17 cellular contexts compared by ENCODE assay signal in the genomic region with DNA sequence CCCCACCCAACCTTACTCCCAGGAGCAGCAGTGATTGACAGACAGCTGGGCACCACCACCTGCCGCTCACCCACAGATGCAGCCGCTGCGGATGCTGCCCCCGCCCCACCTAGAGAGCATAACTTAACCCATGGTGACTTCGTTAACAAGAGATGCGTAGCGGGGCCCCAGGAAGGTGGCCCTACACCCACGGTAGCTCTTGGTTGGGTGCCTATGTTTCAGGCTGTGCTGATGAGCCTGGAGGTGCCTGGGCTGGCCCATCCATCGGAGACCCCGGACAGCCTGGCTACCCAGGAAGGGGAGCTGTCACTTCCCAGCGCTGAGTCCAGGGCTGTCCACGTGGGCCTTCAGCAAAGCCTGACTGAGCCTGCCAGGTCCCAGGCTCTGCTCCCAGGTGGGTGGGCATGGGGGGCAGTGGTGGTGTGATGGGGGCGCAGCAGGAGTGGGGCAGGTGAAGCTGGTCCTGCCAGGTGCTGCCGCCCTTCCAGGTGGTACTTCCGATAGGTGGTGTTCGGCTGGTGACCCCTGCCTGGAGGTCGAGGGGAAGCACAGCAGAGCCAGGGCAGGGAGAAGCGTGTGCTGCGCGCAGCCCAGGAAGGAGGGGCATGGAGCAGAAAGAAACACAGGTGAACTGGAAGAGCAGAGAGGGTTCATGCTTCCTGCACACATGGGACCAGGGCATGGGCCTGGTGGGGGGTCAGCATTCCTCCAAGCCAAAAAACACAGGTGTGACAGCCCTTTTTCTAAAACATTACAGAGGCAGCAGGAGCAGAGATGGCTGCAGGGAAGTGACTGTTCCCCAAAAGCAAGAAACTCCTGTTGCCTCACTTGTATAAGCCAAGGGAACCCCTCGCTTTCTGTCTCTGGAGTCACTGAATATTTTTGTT. TPM values are rescaled to one million over a fixed set of nuclear protein-coding genes. Genes with fewer than 3 reads are reported as not detected.
DNase-seq lines count a peak whose midpoint lies in the region; ATAC-seq and TF ChIP-seq lines count a peak whose summit lies in the region.
"Had no signal": no experiment of that assay in that cellular context is flagged by ENCODE, and none has a peak within 500 bp of the region (broad histone marks: within the 10 kb centered on the region; RNA-seq: fewer than 3 reads in every experiment).

No MANE protein-coding gene starts in this region.

- H3F3A ChIP-seq in PC-3 (ENCODE audit: low read length, unreplicated experiment) = no peaks in the 10 kb centered on the region

- H3K4me1 ChIP-seq in PC-3 (ENCODE audit: insufficient read depth, low read length) (peaks cover 43% of the 10 kb centered on the region), fibroblast of lung (ENCODE audit: control insufficient read depth, extremely low read depth, insufficient read depth, low read length) (peaks cover 35% of the 10 kb centered on the region), sigmoid colon (peaks cover 0 to 61% (median 54%) of the 10 kb centered on the region in 4 donors), tibial nerve (peaks cover 0 to 18% (median 7%) of the 10 kb centered on the region in 4 donors)

- POLR2A ChIA-PET in PC-3 (lab: Charles Lee; ENCODE audit: unreplicated experiment) = no interaction called here

- H3K27me3 ChIP-seq in PC-3 (ENCODE audit: low read length) (no peaks in the 10 kb centered on the region), fibroblast of lung (ENCODE audit: control insufficient read depth, insufficient read depth, low read length) (no peaks in the 10 kb centered on the region), sigmoid colon (no peaks in the 10 kb centered on the region), tibial nerve (no peaks in the 10 kb centered on the region)

- H3K9me2 ChIP-seq in PC-3 (replicated peaks; ENCODE audit: low read length) = no peaks in the 10 kb centered on the region

- DNase-seq in T-helper 1 cell (no peak), PC-3 (no peak), fibroblast of lung (ENCODE audit: low read depth in 2 of 2) (no peak), sigmoid colon (peak; percentile 65), 8988T (no peak), tibial nerve (ENCODE audit: low spot score in 2 of 2) (no peak)
- DNase-seq in activated CD4-positive, CD25-positive, alpha-beta regulatory T cell treated with anti-CD3 and anti-CD28 coated beads, Interleukin-2, amount 50 U/mL, for 72 hours = no peak
- DNase-seq: GF-D8; GOT3; Karpas-422; NCI-H524 treated with DMSO at 0.1 percent for 48 hours; nephron progenitor cell; stimulated activated naive CD4-positive, alpha-beta T cell; T-helper 9 cell had no signal

- CTCF ChIA-PET in PC-3 (lab: Charles Lee) = no interaction called here

- TF ChIP-seq POLR2A in sigmoid colon (IDR thresholded peaks at IDR 0.05) = no peak
- no peak for TF ChIP-seq POLR2A in tibial nerve (IDR thresholded peaks at IDR 0.05)

- H2AFZ ChIP-seq in PC-3 (ENCODE audit: low read length) = no peak overlapping the region
- H2AFZ ChIP-seq in fibroblast of lung (ENCODE audit: low read length) = no peak overlapping the region

- H3K4me2 ChIP-seq in PC-3 (ENCODE audit: low read length) (no peak overlapping the region), fibroblast of lung (ENCODE audit: extremely low read depth, insufficient read depth, low read length) (no peak overlapping the region)

- BruUV-seq in PC-3 (replicated peaks; lab: Mats Ljungman, UMichigan) = no TSS peak

- H3K4me3 ChIP-seq in PC-3 (ENCODE audit: low read length) = no peak overlapping the region
- H3K4me3 ChIP-seq in fibroblast of lung (replicated peaks in 1 of 4; ENCODE audit: control extremely low read depth in 1 of 4, insufficient read depth in 1 of 4, low read depth in 3 of 4, low read length in 4 of 4) = no peak overlapping the region
- no peak overlapping the region for H3K4me3 ChIP-seq in sigmoid colon
- no peak overlapping the region for H3K4me3 ChIP-seq in tibial nerve

- 96% methylated on average over 21 of the region's 21 CpGs for WGBS in sigmoid colon, 2 donors
- 91 to 93% methylated on average over 21 of the region's 21 CpGs for WGBS in tibial nerve, 2 donors

- intact Hi-C loops in PC-3 (cut with micrococcal nuclease) = no loop called here
- intact Hi-C loops in sigmoid colon (cut with DNase I) = no loop called here

- TF ChIP-seq EP300 in sigmoid colon (IDR thresholded peaks at IDR 0.05) (no peak), tibial nerve (IDR thresholded peaks at IDR 0.05) (no peak)

- H3K9me3 Mint-ChIP-seq in T-helper 1 cell treated with Interleukin-12 subunit alpha and Interleukin-12 subunit beta and Interleukin-4 antibody, amounts not matched to agents 30 μg/mL and 1 μg/mL, for 36 hours = no peaks in the 10 kb centered on the region
- H3K9me3 Mint-ChIP-seq: activated CD8-positive, alpha-beta T cell treated with anti-CD3 and anti-CD28 coated beads for 36 hours; activated naive CD8-positive, alpha-beta T cell treated with anti-CD3 and anti-CD28 coated beads, Interleukin-2, amount 10 ng/mL, durations not matched to agents 7 days and 5 days had no signal

- H3K27ac ChIP-seq in PC-3 (ENCODE audit: low read length) (peak overlapping the region; percentile 96), fibroblast of lung (ENCODE audit: insufficient read depth, low read length) (peak overlapping the region; percentile 96), sigmoid colon (peak overlapping the region in 1 of 4 donors; percentile 88), tibial nerve (no peak overlapping the region)

- H4K20me1 ChIP-seq in PC-3 (ENCODE audit: low read length) = no peaks in the 10 kb centered on the region
- H4K20me1 ChIP-seq in fibroblast of lung (ENCODE audit: control insufficient read depth, extremely low read depth, insufficient read depth, low read length) = no peaks in the 10 kb centered on the region

- peaks cover 42% of the 10 kb centered on the region for H3K36me3 Mint-ChIP-seq in T-helper 1 cell treated with Interleukin-12 subunit alpha and Interleukin-12 subunit beta and Interleukin-4 antibody, amounts not matched to agents 30 μg/mL and 1 μg/mL, for 36 hours (ENCODE audit: low read depth)

- TF ChIP-seq CTCF in PC-3 (conservative IDR thresholded peaks at IDR 0.05; ENCODE audit: low read depth, low read length) (no peak), fibroblast of lung (conservative IDR thresholded peaks at IDR 0.05 in 1 of 2, IDR thresholded peaks at IDR 0.05 in 1 of 2; ENCODE audit: low read depth in 1 of 2, low read length in 2 of 2) (no peak), sigmoid colon (IDR thresholded peaks at IDR 0.05) (no peak), tibial nerve (IDR thresholded peaks at IDR 0.05) (no peak)

- no peak overlapping the region for H3K9ac ChIP-seq in PC-3 (ENCODE audit: low read length)
- no peak overlapping the region for H3K9ac ChIP-seq in fibroblast of lung (ENCODE audit: insufficient read depth, low read length)

- H3K27me3 Mint-ChIP-seq in T-helper 1 cell treated with Interleukin-12 subunit alpha and Interleukin-12 subunit beta and Interleukin-4 antibody, amounts not matched to agents 30 μg/mL and 1 μg/mL, for 36 hours (ENCODE audit: low read depth) = no peaks in the 10 kb centered on the region
- H3K27me3 Mint-ChIP-seq: activated CD8-positive, alpha-beta T cell treated with anti-CD3 and anti-CD28 coated beads for 36 hours; activated naive CD8-positive, alpha-beta T cell treated with anti-CD3 and anti-CD28 coated beads, Interleukin-2, amount 10 ng/mL, durations not matched to agents 7 days and 5 days had no signal

- 0 out of 2 replicates have a peak, but pooled peaks cover 3% of the 10 kb centered on the region for H3K36me3 ChIP-seq in PC-3 (ENCODE audit: low read depth, low read length)
- H3K36me3 ChIP-seq in fibroblast of lung (ENCODE audit: control insufficient read depth, insufficient read depth, low read length) = peaks cover 26% of the 10 kb centered on the region
- peaks cover 0 to 3% (median 0%) of the 10 kb centered on the region in 4 donors for H3K36me3 ChIP-seq in sigmoid colon
- H3K36me3 ChIP-seq in tibial nerve = peaks cover 0 to 5% (median 0%) of the 10 kb centered on the region in 3 donors

- H3K9me3 ChIP-seq in PC-3 (ENCODE audit: low read length) = no peaks in the 10 kb centered on the region
- H3K9me3 ChIP-seq in fibroblast of lung (ENCODE audit: control insufficient read depth, insufficient read depth, low read depth, low read length) = no peaks in the 10 kb centered on the region
- no peaks in the 10 kb centered on the region for H3K9me3 ChIP-seq in sigmoid colon
- H3K9me3 ChIP-seq in tibial nerve = no peaks in the 10 kb centered on the region

- H3K4me3 Mint-ChIP-seq in T-helper 1 cell treated with Interleukin-12 subunit alpha and Interleukin-12 subunit beta and Interleukin-4 antibody, amounts not matched to agents 30 μg/mL and 1 μg/mL, for 36 hours = no peak overlapping the region
- H3K4me3 Mint-ChIP-seq: activated CD8-positive, alpha-beta T cell treated with anti-CD3 and anti-CD28 coated beads for 36 hours; activated naive CD8-positive, alpha-beta T cell treated with anti-CD3 and anti-CD28 coated beads, Interleukin-2, amount 10 ng/mL, durations not matched to agents 7 days and 5 days; nephron progenitor cell had no signal

- H3K27ac Mint-ChIP-seq in T-helper 1 cell treated with Interleukin-12 subunit alpha and Interleukin-12 subunit beta and Interleukin-4 antibody, amounts not matched to agents 30 μg/mL and 1 μg/mL, for 36 hours = peak overlapping the region; percentile 20
- H3K27ac Mint-ChIP-seq: activated CD8-positive, alpha-beta T cell treated with anti-CD3 and anti-CD28 coated beads for 36 hours; nephron progenitor cell had no signal

- peaks cover 39% of the 10 kb centered on the region for H3K4me1 Mint-ChIP-seq in T-helper 1 cell treated with Interleukin-12 subunit alpha and Interleukin-12 subunit beta and Interleukin-4 antibody, amounts not matched to agents 30 μg/mL and 1 μg/mL, for 36 hours (ENCODE audit: low read depth)

- ATAC-seq in PC-3 = no peak

- peaks cover 11% of the 10 kb centered on the region for H3K79me2 ChIP-seq in PC-3 (ENCODE audit: low read length)
- peaks cover 60% of the 10 kb centered on the region for H3K79me2 ChIP-seq in fibroblast of lung (ENCODE audit: control insufficient read depth, insufficient read depth, low read length)

RNA-seq across cellular contexts. Expression of a gene that starts 56.9 kb away (rescaled TPM):
- 21.5 and 24.9 TPM in 2 replicates for total RNA-seq in PC-3 (2014; rRNA removed)
- 43.4 and 57.3 TPM in 2 replicates for total RNA-seq in fibroblast of lung
- 23.5 and 41.3 TPM in 2 replicates for polyA plus RNA-seq in fibroblast of lung
- polyA plus RNA-seq in fibroblast of lung (2012) = 18.1 and 31.8 TPM in 2 replicates
- 51.7 and 102 TPM in 2 replicates for polyA minus RNA-seq in fibroblast of lung (ENCODE audit: low replicate concordance)
- 10 to 100 TPM in 3 of 4 donors, 1 to 10 TPM in 1; 8.7 to 22.9 (median 12.3) TPM for total RNA-seq in sigmoid colon
- 10 to 100 TPM in 2 of 3 donors, 1 to 10 TPM in 1; 9.6 to 13.4 (median 12.9) TPM for polyA plus RNA-seq in sigmoid colon
- 10 to 100 TPM in 1 of 4 donors, 1 to 10 TPM in 3; 4.4 to 10.5 (median 5.6) TPM for total RNA-seq in tibial nerve

Comparison
In these comparisons a context has a peak if more than half of its experiments do, and no peak if none do; other contexts are left out.
1. H3K27ac ChIP-seq: peak in PC-3 (single experiment) and fibroblast of lung (single experiment); none in tibial nerve (0 of 4).